ENCODE assay signal across 20 cellular contexts in the genomic region with DNA sequence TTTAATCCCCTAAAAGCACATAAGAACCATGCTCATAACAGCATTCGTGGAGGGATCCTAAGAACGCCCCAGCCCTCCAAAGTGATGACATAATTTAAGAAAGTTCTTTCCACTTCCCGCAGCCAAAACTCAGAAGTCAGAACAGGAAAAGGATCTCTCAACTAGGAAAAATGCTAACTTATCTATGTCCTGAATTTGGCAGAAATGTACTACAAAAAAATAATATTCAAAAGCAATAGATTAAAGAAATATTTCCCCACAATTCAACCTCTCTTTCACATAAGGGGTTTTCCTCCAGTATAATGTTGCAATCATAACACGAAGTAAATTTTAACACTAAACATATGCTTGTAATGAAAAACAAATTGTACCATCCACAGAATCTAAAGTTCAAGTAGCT. TPM values are rescaled to one million over a fixed set of nuclear protein-coding genes. Genes with fewer than 3 reads are reported as not detected.
DNase-seq lines count a peak whose midpoint lies in the region; ATAC-seq and TF ChIP-seq lines count a peak whose summit lies in the region.
"Had no signal": no experiment of that assay in that cellular context is flagged by ENCODE, and none has a peak within 500 bp of the region (broad histone marks: within the 10 kb centered on the region; RNA-seq: fewer than 3 reads in every experiment).

No MANE protein-coding gene starts in this region.

- no peak overlapping the region for H3K4me3 Mint-ChIP-seq in nephron progenitor cell
- H3K4me3 Mint-ChIP-seq: stimulated activated effector memory CD8-positive, alpha-beta T cell treated with anti-CD3 and anti-CD28 coated beads, Interleukin-12 subunit alpha, Interleukin-12 subunit beta, amount 100 ng/mL, for 72 hours; T-helper 17 cell had no signal

- peaks cover 39% of the 10 kb centered on the region for H3K4me1 Mint-ChIP-seq in nephron progenitor cell

- intact Hi-C loops in ascending aorta (cut with DNase I) (no loop called here), transverse colon (cut with DNase I; ENCODE audit: low total_unique reads) (no loop called here)

- no peak for ATAC-seq in HG03565 (IDR thresholded peaks at IDR 0.05; ENCODE audit: unreplicated experiment)
- ATAC-seq: esophagus mucosa; stimulated activated effector memory CD8-positive, alpha-beta T cell treated with anti-CD3 and anti-CD28 coated beads, Interleukin-12 subunit alpha, Interleukin-12 subunit beta, amount 100 ng/mL, for 72 hours; T-helper 17 cell had no signal

- H3K27me3 Mint-ChIP-seq in nephron progenitor cell (ENCODE audit: low read depth, poor library complexity): peaks cover 3% of the 10 kb centered on the region
- H3K27me3 Mint-ChIP-seq: T-helper 17 cell had no signal

- H3K27ac Mint-ChIP-seq in nephron progenitor cell: peak overlapping the region; percentile 85
- H3K27ac Mint-ChIP-seq: stimulated activated effector memory CD8-positive, alpha-beta T cell treated with anti-CD3 and anti-CD28 coated beads, Interleukin-12 subunit alpha, Interleukin-12 subunit beta, amount 100 ng/mL, for 72 hours; T-helper 17 cell had no signal

- TF ChIP-seq CTCF in ascending aorta (IDR thresholded peaks at IDR 0.05): no peak
- TF ChIP-seq CTCF in fibroblast of villous mesenchyme (IDR thresholded peaks at IDR 0.05; ENCODE audit: insufficient read depth, low read depth, low read length): no peak
- TF ChIP-seq CTCF in nephron progenitor cell (IDR thresholded peaks at IDR 0.05): no peak
- TF ChIP-seq CTCF in transverse colon (IDR thresholded peaks at IDR 0.05): no peak

- no peaks in the 10 kb centered on the region for H3K9me3 Mint-ChIP-seq in nephron progenitor cell
- H3K9me3 Mint-ChIP-seq: stimulated activated effector memory CD8-positive, alpha-beta T cell treated with anti-CD3 and anti-CD28 coated beads, Interleukin-12 subunit alpha, Interleukin-12 subunit beta, amount 100 ng/mL, for 72 hours had no signal

- in situ Hi-C loops in transverse colon (cut with MboI; ENCODE audit: low pct_ligation_motif_present in 1 of 4, low pct_unique_long_range_greater_than_20kb in 1 of 4, low sequenced_read_pairs in 3 of 4): no loop called here

- no peak for TF ChIP-seq POLR2A in transverse colon (IDR thresholded peaks at IDR 0.05)

- H3K4me3 ChIP-seq in ascending aorta (no peak overlapping the region), fibroblast of villous mesenchyme (ENCODE audit: low read depth, low read length) (no peak overlapping the region), transverse colon (no peak overlapping the region)
- H3K4me3 ChIP-seq: BLaER1 treated with 17β-estradiol and CSF1 and Interleukin-3, amounts not matched to agents 10 nM and 100 nM; lung had no signal

- H3K27me3 ChIP-seq in ascending aorta (no peaks in the 10 kb centered on the region), transverse colon (no peaks in the 10 kb centered on the region)
- H3K27me3 ChIP-seq: BLaER1 treated with 17β-estradiol and CSF1 and Interleukin-3, amounts not matched to agents 10 nM and 100 nM had no signal

- H3K9me3 ChIP-seq in ascending aorta (no peaks in the 10 kb centered on the region), transverse colon (no peaks in the 10 kb centered on the region)
- H3K9me3 ChIP-seq: BLaER1 treated with 17β-estradiol and CSF1 and Interleukin-3, amounts not matched to agents 10 nM and 100 nM had no signal

- H3K4me1 ChIP-seq in ascending aorta (peaks cover 0 to 10% of the 10 kb centered on the region in 2 donors), transverse colon (peaks cover 10 to 42% (median 26%) of the 10 kb centered on the region in 4 donors)

- DNase-seq in ascending aorta (ENCODE audit: low spot score in 2 of 2): no peak
- peak; percentile 51 for DNase-seq in fibroblast of villous mesenchyme (ENCODE audit: low read depth)
- no peak for DNase-seq in nephron progenitor cell
- no peak for DNase-seq in transverse colon
- DNase-seq in activated T-cell treated with anti-CD3 and anti-CD28 coated beads, Interleukin-2, amount 50 U/mL, for 1 hour: no peak
- no peak for DNase-seq in DMS53 treated with DMSO at 0.1 percent for 48 hours (lab: John Stamatoyannopoulos, UW; ENCODE audit: unreplicated experiment)
- DNase-seq: activated CD4-positive, CD25-positive, alpha-beta regulatory T cell; activated effector memory CD4-positive, alpha-beta T cell treated with Interleukin-2 at 50 U/mL for 16 hours; dermis blood vessel endothelial cell; KBM-7; NCI-H1092; NCI-H2171 treated with DMSO at 0.1 percent for 48 hours; NCI-H82; T-helper 17 cell had no signal

- H3K27ac ChIP-seq in ascending aorta (peak overlapping the region; percentile 72 to 76), transverse colon (peak overlapping the region; percentile 76 to 82 (median 80))
- H3K27ac ChIP-seq: BLaER1 treated with 17β-estradiol and CSF1 and Interleukin-3, amounts not matched to agents 10 nM and 100 nM; HL-60 had no signal

- 74 to 86% methylated on average over 4 of the region's 4 CpGs for WGBS in transverse colon (ENCODE audit: low coverage in 1 of 2), 2 donors

- no peak for TF ChIP-seq EP300 in transverse colon (IDR thresholded peaks at IDR 0.05; ENCODE audit: low read depth)

- H3K36me3 ChIP-seq in ascending aorta: peaks cover 35 to 52% of the 10 kb centered on the region in 2 donors
- H3K36me3 ChIP-seq in transverse colon: peaks cover 0 to 35% (median 11%) of the 10 kb centered on the region in 4 donors

- peaks cover 65% of the 10 kb centered on the region for H3K36me3 Mint-ChIP-seq in nephron progenitor cell (ENCODE audit: low read depth)

RNA-seq across cellular contexts. Expression of a gene that starts 23.0 kb away (rescaled TPM):
- total RNA-seq in ascending aorta: 15.3 TPM
- 9.1 and 15.1 TPM in 2 replicates for total RNA-seq in fibroblast of villous mesenchyme
- 10 to 100 TPM; 14.5 to 73.3 (median 61.0) TPM for total RNA-seq in transverse colon

RNA-seq across cellular contexts. Expression of a gene that starts 41.3 kb away (rescaled TPM):
- total RNA-seq in ascending aorta (12.2 TPM), fibroblast of villous mesenchyme (86.3 and 122 TPM in 2 replicates), transverse colon (100 to 1,000 TPM in 1 of 4 donors, 10 to 100 TPM in 3; 55.0 to 106 (median 75.9) TPM)
